In genomic region chr19:51986309-51987291, GRCh38 we compare ENCODE assay signal across 1 cellular context.
TF ChIP-seq lines count a peak whose summit lies in the region.

ZNF350 (minus strand) TSS chr19:51986840; CDS start chr19:51974360, 12,480 bp downstream.

TF ChIP-seq in HepG2, 621 proteins besides CTCF, POLR2A, EP300 and RAD21 (continued from another document and continues in another):
- no peak for TF ChIP-seq ZNF704 (CRISPR knock-in tag; IDR thresholded peaks at IDR 0.05; ENCODE audit: borderline replicate concordance)
- no peak for TF ChIP-seq LCORL (IDR thresholded peaks at IDR 0.05)
- TF ChIP-seq LCORL (CRISPR knock-in tag; IDR thresholded peaks at IDR 0.05), result 0 out of 2 replicates have a peak, but pooled peaks have one; percentile 54
- no peak for TF ChIP-seq ZNF543 (CRISPR knock-in tag; IDR thresholded peaks at IDR 0.05)
- TF ChIP-seq ESRRA (CRISPR knock-in tag; IDR thresholded peaks at IDR 0.05; ENCODE audit: low read depth), result no peak
- no peak for TF ChIP-seq ZNF776 (CRISPR knock-in tag; IDR thresholded peaks at IDR 0.05)
- peak; percentile 63 for TF ChIP-seq TEAD3 (CRISPR knock-in tag; optimal IDR thresholded peaks at IDR 0.05; ENCODE audit: borderline replicate concordance)
- TF ChIP-seq KLF15 (CRISPR knock-in tag; IDR thresholded peaks at IDR 0.05; ENCODE audit: borderline replicate concordance), result no peak
- TF ChIP-seq MAFF (IDR thresholded peaks at IDR 0.05; ENCODE audit: low read depth, low read length), result peak; percentile 37
- peak; percentile 26; the same call in 1 of the 2 replicates for TF ChIP-seq SUZ12 (IDR thresholded peaks at IDR 0.05; ENCODE audit: low read depth, low read length)
- TF ChIP-seq RBAK (CRISPR knock-in tag; IDR thresholded peaks at IDR 0.05), result no peak
- TF ChIP-seq CEBPZ (IDR thresholded peaks at IDR 0.05; ENCODE audit: low read length), result no peak
- TF ChIP-seq TP53 (CRISPR knock-in tag; conservative IDR thresholded peaks at IDR 0.05), result 0 out of 2 replicates have a peak, but pooled peaks have one; percentile 62
- 0 out of 2 replicates have a peak, but pooled peaks have one; percentile 53 for TF ChIP-seq SMAD9 (CRISPR knock-in tag; IDR thresholded peaks at IDR 0.05)
- no peak for TF ChIP-seq POGK (CRISPR knock-in tag; conservative IDR thresholded peaks at IDR 0.05)
- no peak for TF ChIP-seq TBX3 (IDR thresholded peaks at IDR 0.05; ENCODE audit: borderline replicate concordance)
- TF ChIP-seq PAXIP1 (CRISPR knock-in tag; conservative IDR thresholded peaks at IDR 0.05), result 0 out of 2 replicates have a peak, but pooled peaks have one; percentile 15
- TF ChIP-seq ZSCAN29 (CRISPR knock-in tag; conservative IDR thresholded peaks at IDR 0.05), result no peak
- 0 out of 2 replicates have a peak, but pooled peaks have one; percentile 86 for TF ChIP-seq ATF6 (CRISPR knock-in tag; conservative IDR thresholded peaks at IDR 0.05)
- TF ChIP-seq HOXA3 (CRISPR knock-in tag; IDR thresholded peaks at IDR 0.05), result peak; percentile 95
- no peak for TF ChIP-seq ZNF850 (CRISPR knock-in tag; conservative IDR thresholded peaks at IDR 0.05)
- 0 out of 2 replicates have a peak, but pooled peaks have one; percentile 11 for TF ChIP-seq ZNF747 (CRISPR knock-in tag; IDR thresholded peaks at IDR 0.05; ENCODE audit: borderline replicate concordance)
- TF ChIP-seq ZNF678 (CRISPR knock-in tag; IDR thresholded peaks at IDR 0.05), result no peak
- TF ChIP-seq HBP1 (CRISPR knock-in tag; IDR thresholded peaks at IDR 0.05; ENCODE audit: low read depth), result no peak; the same call in 1 of the 2 replicates
- TF ChIP-seq FUBP1 (CRISPR knock-in tag; IDR thresholded peaks at IDR 0.05; ENCODE audit: borderline replicate concordance), result no peak
- no peak for TF ChIP-seq ZNF782 (CRISPR knock-in tag; IDR thresholded peaks at IDR 0.05; ENCODE audit: borderline replicate concordance)
- no peak for TF ChIP-seq ZNF775 (CRISPR knock-in tag; IDR thresholded peaks at IDR 0.05; ENCODE audit: borderline replicate concordance)
- TF ChIP-seq ELK4 (CRISPR knock-in tag; IDR thresholded peaks at IDR 0.05; ENCODE audit: borderline replicate concordance), result no peak
- no peak for TF ChIP-seq NCOA5 (CRISPR knock-in tag; IDR thresholded peaks at IDR 0.05)
- no peak for TF ChIP-seq ATF7 (IDR thresholded peaks at IDR 0.05)
- TF ChIP-seq ATF7 (CRISPR knock-in tag; IDR thresholded peaks at IDR 0.05), result no peak
- peak; percentile 81; the same call in 1 of the 2 replicates for TF ChIP-seq EHMT2 (IDR thresholded peaks at IDR 0.05; ENCODE audit: borderline replicate concordance, low read depth, low read length)
- no peak for TF ChIP-seq NFE2L2 (IDR thresholded peaks at IDR 0.05; ENCODE audit: low read length)
- TF ChIP-seq SCMH1 (CRISPR knock-in tag; IDR thresholded peaks at IDR 0.05; ENCODE audit: borderline replicate concordance), result no peak
- no peak for TF ChIP-seq ZBTB44 (CRISPR knock-in tag; IDR thresholded peaks at IDR 0.05)
- TF ChIP-seq IRF2 (CRISPR knock-in tag; IDR thresholded peaks at IDR 0.05), result peak; percentile 100
- peak; percentile 48; the same call in 1 of the 2 replicates for TF ChIP-seq MYC (CRISPR knock-in tag; IDR thresholded peaks at IDR 0.05; ENCODE audit: borderline replicate concordance)
- peak; percentile 84 for TF ChIP-seq GABPB1 (CRISPR knock-in tag; IDR thresholded peaks at IDR 0.05)
- peak; percentile 51; the same call in 1 of the 2 replicates for TF ChIP-seq MXD4 (CRISPR knock-in tag; IDR thresholded peaks at IDR 0.05)
- TF ChIP-seq HOXD1 (CRISPR knock-in tag; IDR thresholded peaks at IDR 0.05), result peak; percentile 63; the same call in 1 of the 2 replicates
- no peak for TF ChIP-seq ZNF234 (CRISPR knock-in tag; conservative IDR thresholded peaks at IDR 0.05)
- TF ChIP-seq IKZF1 (IDR thresholded peaks at IDR 0.05), result no peak
- TF ChIP-seq ZNF225 (CRISPR knock-in tag; IDR thresholded peaks at IDR 0.05), result no peak
- TF ChIP-seq ZNF121 (CRISPR knock-in tag; IDR thresholded peaks at IDR 0.05), result no peak
- TF ChIP-seq ARNT (IDR thresholded peaks at IDR 0.05), result no peak
- TF ChIP-seq ZNF652 (CRISPR knock-in tag; IDR thresholded peaks at IDR 0.05; ENCODE audit: borderline replicate concordance, low read depth), result no peak; the same call in 1 of the 2 replicates
- 0 out of 2 replicates have a peak, but pooled peaks have one; percentile 58 for TF ChIP-seq ZNF274 (CRISPR knock-in tag; IDR thresholded peaks at IDR 0.05)
